ENCODE assay signal across 13 cellular contexts in genomic region chr10:14740684-14741247, GRCh38. TPM values are rescaled to one million over a fixed set of nuclear protein-coding genes. Genes with fewer than 3 reads are reported as not detected.
DNase-seq lines count a peak whose midpoint lies in the region; ATAC-seq and TF ChIP-seq lines count a peak whose summit lies in the region.
"Had no signal": no experiment of that assay in that cellular context is flagged by ENCODE, and none has a peak within 500 bp of the region (broad histone marks: within the 10 kb centered on the region; RNA-seq: fewer than 3 reads in every experiment).

No MANE protein-coding gene starts in this region.

- H2AFZ ChIP-seq in osteoblast (ENCODE audit: low read length) = peak overlapping the region; percentile 14

- peaks cover 7% of the 10 kb centered on the region for H3K4me1 ChIP-seq in osteoblast (ENCODE audit: insufficient read depth, low read length)

- ATAC-seq in HG03103 (IDR thresholded peaks at IDR 0.05; ENCODE audit: low read depth, unreplicated experiment) (peak; percentile 48), HG03139 (IDR thresholded peaks at IDR 0.05; ENCODE audit: unreplicated experiment) (no peak)
- ATAC-seq in activated T-helper 17 cell treated with anti-CD3 and anti-CD28 coated beads, Interleukin-2, amount 50 U/mL, for 72 hours (replicated peaks) = no peak

- H3K36me3 ChIP-seq in osteoblast (ENCODE audit: insufficient read depth, low read length) (no peaks in the 10 kb centered on the region), H7 (replicated peaks; ENCODE audit: control insufficient read depth, insufficient read depth, low read length) (no peaks in the 10 kb centered on the region)

- peaks cover 7% of the 10 kb centered on the region for H3K4me1 Mint-ChIP-seq in activated T-helper 17 cell treated with anti-CD3 and anti-CD28 coated beads, Interleukin-2, amount 50 U/mL, for 72 hours
- no peaks in the 10 kb centered on the region for H3K4me1 Mint-ChIP-seq in MCF 10A (ENCODE audit: insufficient read depth, unreplicated experiment)

- H3K4me3 Mint-ChIP-seq in activated T-helper 17 cell treated with anti-CD3 and anti-CD28 coated beads, Interleukin-2, amount 50 U/mL, for 72 hours = no peak overlapping the region
- no peak overlapping the region for H3K4me3 Mint-ChIP-seq in MCF 10A (ENCODE audit: unreplicated experiment)
- H3K4me3 Mint-ChIP-seq: HFFc6; T-helper 1 cell treated with Interleukin-12 subunit alpha and Interleukin-12 subunit beta and Interleukin-4 antibody, amounts not matched to agents 30 μg/mL and 1 μg/mL, for 36 hours had no signal

- H3K9me3 Mint-ChIP-seq in activated T-helper 17 cell treated with anti-CD3 and anti-CD28 coated beads, Interleukin-2, amount 50 U/mL, for 72 hours = peaks cover 4% of the 10 kb centered on the region
- H3K9me3 Mint-ChIP-seq in MCF 10A (ENCODE audit: unreplicated experiment) = no peaks in the 10 kb centered on the region
- H3K9me3 Mint-ChIP-seq: HFFc6 had no signal

- H3K27me3 ChIP-seq in osteoblast (ENCODE audit: insufficient read depth, low read length) (no peaks in the 10 kb centered on the region), H7 (ENCODE audit: control insufficient read depth, insufficient read depth, low read length) (no peaks in the 10 kb centered on the region)

- peak; percentile 67 for DNase-seq in GM13976 (ENCODE audit: low spot score)
- no peak for DNase-seq in osteoblast (ENCODE audit: insufficient read length, low spot score, missing footprints)
- no peak for DNase-seq in H7
- DNase-seq in MCF 10A (ENCODE audit: unreplicated experiment) = no peak
- no peak for DNase-seq in NCI-H1105 (lab: John Stamatoyannopoulos, UW)
- DNase-seq: amygdala, HFFc6, NCI-H1436, nucleus accumbens had no signal

- in situ Hi-C loops in GM13976 (cut with MboI; ENCODE audit: low sequenced_read_pairs, unreplicated experiment) = no loop called here

- no peaks in the 10 kb centered on the region for H3K9me3 ChIP-seq in osteoblast (ENCODE audit: low read depth, low read length)

- H4K20me1 ChIP-seq in osteoblast (ENCODE audit: insufficient read depth, low read length) = no peaks in the 10 kb centered on the region

- H3K27ac ChIP-seq in osteoblast (ENCODE audit: low read depth, low read length) = no peak overlapping the region

- H3K79me2 ChIP-seq in osteoblast (ENCODE audit: insufficient read depth, low read length) = no peaks in the 10 kb centered on the region

- intact Hi-C loops in MCF 10A (cut with micrococcal nuclease) = no loop called here

- CTCF ChIA-PET in MCF 10A (lab: Yijun Ruan, JAX) = no interaction called here

- POLR2A ChIA-PET in MCF 10A (lab: Yijun Ruan, JAX) = no interaction called here

- H3K27ac Mint-ChIP-seq in activated T-helper 17 cell treated with anti-CD3 and anti-CD28 coated beads, Interleukin-2, amount 50 U/mL, for 72 hours = peak overlapping the region; percentile 34
- no peak overlapping the region for H3K27ac Mint-ChIP-seq in MCF 10A (ENCODE audit: low read depth, unreplicated experiment)
- H3K27ac Mint-ChIP-seq: HFFc6; T-helper 1 cell treated with Interleukin-12 subunit alpha and Interleukin-12 subunit beta and Interleukin-4 antibody, amounts not matched to agents 30 μg/mL and 1 μg/mL, for 36 hours had no signal

- TF ChIP-seq CTCF in GM13976 (IDR thresholded peaks at IDR 0.05; ENCODE audit: borderline replicate concordance, control extremely low read depth, extremely low read depth, insufficient read depth, missing control alignments) = no peak
- TF ChIP-seq CTCF in osteoblast (IDR thresholded peaks at IDR 0.05; ENCODE audit: extremely low read depth, low read depth, low read length) = no peak
- TF ChIP-seq CTCF in MCF 10A (IDR thresholded peaks at IDR 0.05; ENCODE audit: unreplicated experiment) = no peak

- BruUV-seq in MCF 10A (replicated peaks; lab: Mats Ljungman, UMichigan) = no TSS peak

- H3K4me2 ChIP-seq in osteoblast (ENCODE audit: insufficient read depth, low read length) = no peak overlapping the region

- no peaks in the 10 kb centered on the region for H3K27me3 Mint-ChIP-seq in activated T-helper 17 cell treated with anti-CD3 and anti-CD28 coated beads, Interleukin-2, amount 50 U/mL, for 72 hours
- H3K27me3 Mint-ChIP-seq in MCF 10A (ENCODE audit: insufficient read depth, unreplicated experiment) = peaks cover 12% of the 10 kb centered on the region

- H3K36me3 Mint-ChIP-seq in activated T-helper 17 cell treated with anti-CD3 and anti-CD28 coated beads, Interleukin-2, amount 50 U/mL, for 72 hours (ENCODE audit: low read depth) = no peaks in the 10 kb centered on the region
- no peaks in the 10 kb centered on the region for H3K36me3 Mint-ChIP-seq in MCF 10A (ENCODE audit: insufficient read depth, unreplicated experiment)

- H3K4me3 ChIP-seq in osteoblast (ENCODE audit: insufficient read depth, low read length) = no peak overlapping the region
- no peak overlapping the region for H3K4me3 ChIP-seq in H7 (ENCODE audit: insufficient read depth, low read depth, low read length)

RNA-seq across cellular contexts. Expression of gene FAM107B, which starts 33.9 kb away (rescaled TPM):
- total RNA-seq in activated T-helper 17 cell treated with anti-CD3 and anti-CD28 coated beads, Interleukin-2, amount 50 U/mL, for 72 hours = 100 to 1,000 TPM; 143 to 188 TPM
- total RNA-seq in osteoblast (24.2 and 30.0 TPM in 2 replicates), MCF 10A (2022) (32.1 and 41.3 TPM in 2 replicates)
- total RNA-seq in H7 (2014; rRNA removed; shearing (Covaris generic)) = 10.1 and 11.3 TPM in 2 replicates
